ENCODE assay signal across 1 cellular context in the genomic region with DNA sequence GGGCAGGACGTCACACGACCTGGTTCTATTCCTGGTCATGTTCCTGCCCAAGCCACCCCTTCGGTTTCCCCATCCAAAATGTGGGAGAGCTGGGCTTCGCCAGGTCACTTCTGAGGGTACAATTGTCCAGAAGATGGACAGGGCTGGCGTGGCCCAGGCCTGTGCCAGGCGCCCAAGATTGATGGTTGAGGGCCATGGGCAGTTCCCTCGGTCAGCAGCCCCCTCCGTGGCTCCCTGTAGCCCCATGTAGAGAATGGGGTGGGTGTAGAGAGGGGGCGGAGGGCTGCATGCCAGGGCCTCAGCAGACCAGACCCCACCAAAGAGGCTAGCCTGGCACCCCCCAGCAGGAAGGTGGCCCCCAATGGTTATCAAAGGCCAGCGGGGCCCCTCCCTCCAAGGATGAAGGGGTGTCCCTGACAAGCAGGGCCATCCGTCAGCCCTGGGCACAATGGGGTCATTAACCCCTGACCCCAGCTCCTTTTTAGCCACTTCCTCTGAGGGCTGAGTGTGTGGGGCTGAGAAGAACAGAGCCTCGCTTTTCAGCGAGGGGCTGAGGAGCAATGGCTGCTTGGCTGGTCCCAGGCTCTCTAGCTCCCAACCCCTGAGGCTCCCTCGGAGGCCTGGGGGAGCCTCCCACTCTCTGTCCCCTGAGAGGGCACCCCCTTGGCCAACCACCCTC.
TF ChIP-seq lines count a peak whose summit lies in the region.

No MANE protein-coding gene starts in this region.

TF ChIP-seq in H1, 55 proteins besides CTCF, POLR2A, EP300 and RAD21:
- TF ChIP-seq SIRT6 (IDR thresholded peaks at IDR 0.05; ENCODE audit: low read length) (no peak), ASH2L (IDR thresholded peaks at IDR 0.05; ENCODE audit: low read length) (no peak), MAFK (IDR thresholded peaks at IDR 0.05; ENCODE audit: low read depth, low read length) (no peak), CHD1 (IDR thresholded peaks at IDR 0.05; ENCODE audit: low read depth, low read length) (no peak), CBX8 (IDR thresholded peaks at IDR 0.05; ENCODE audit: borderline replicate concordance, low read depth, low read length) (no peak), TAF1 (IDR thresholded peaks at IDR 0.05; ENCODE audit: low read depth, low read length) (no peak), BACH1 (IDR thresholded peaks at IDR 0.05; ENCODE audit: low read length) (no peak), EGR1 (IDR thresholded peaks at IDR 0.05; ENCODE audit: borderline replicate concordance, low read depth, low read length) (no peak), POU5F1 (IDR thresholded peaks at IDR 0.05; ENCODE audit: low read depth, low read length) (no peak), RNF2 (IDR thresholded peaks at IDR 0.05; ENCODE audit: borderline replicate concordance, low read depth, low read length, missing control alignments, poor library complexity, severe bottlenecking) (no peak), TAF7 (optimal IDR thresholded peaks at IDR 0.05; ENCODE audit: borderline replicate concordance, low read depth, low read length) (no peak), SIN3A (conservative IDR thresholded peaks at IDR 0.05 in 1 of 2, IDR thresholded peaks at IDR 0.05 in 1 of 2; ENCODE audit: low read depth in 1 of 2, low read length in 2 of 2) (no peak), SUZ12 (IDR thresholded peaks at IDR 0.05; ENCODE audit: low read length) (no peak), SIX5 (IDR thresholded peaks at IDR 0.05; ENCODE audit: low read depth, low read length) (no peak), FOSL1 (IDR thresholded peaks at IDR 0.05; ENCODE audit: insufficient read depth, low read depth, low read length) (no peak), RFX5 (IDR thresholded peaks at IDR 0.05; ENCODE audit: borderline replicate concordance, low read depth, low read length) (no peak)
- TF ChIP-seq, protein P1, sequence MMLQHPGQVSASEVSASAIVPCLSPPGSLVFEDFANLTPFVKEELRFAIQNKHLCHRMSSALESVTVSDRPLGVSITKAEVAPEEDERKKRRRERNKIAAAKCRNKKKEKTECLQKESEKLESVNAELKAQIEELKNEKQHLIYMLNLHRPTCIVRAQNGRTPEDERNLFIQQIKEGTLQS (IDR thresholded peaks at IDR 0.05; ENCODE audit: insufficient read depth, low read depth, low read length) = no peak
- TF ChIP-seq, protein P2, sequence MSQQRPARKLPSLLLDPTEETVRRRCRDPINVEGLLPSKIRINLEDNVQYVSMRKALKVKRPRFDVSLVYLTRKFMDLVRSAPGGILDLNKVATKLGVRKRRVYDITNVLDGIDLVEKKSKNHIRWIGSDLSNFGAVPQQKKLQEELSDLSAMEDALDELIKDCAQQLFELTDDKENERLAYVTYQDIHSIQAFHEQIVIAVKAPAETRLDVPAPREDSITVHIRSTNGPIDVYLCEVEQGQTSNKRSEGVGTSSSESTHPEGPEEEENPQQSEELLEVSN (IDR thresholded peaks at IDR 0.05) = no peak
- TF ChIP-seq, protein P3, sequence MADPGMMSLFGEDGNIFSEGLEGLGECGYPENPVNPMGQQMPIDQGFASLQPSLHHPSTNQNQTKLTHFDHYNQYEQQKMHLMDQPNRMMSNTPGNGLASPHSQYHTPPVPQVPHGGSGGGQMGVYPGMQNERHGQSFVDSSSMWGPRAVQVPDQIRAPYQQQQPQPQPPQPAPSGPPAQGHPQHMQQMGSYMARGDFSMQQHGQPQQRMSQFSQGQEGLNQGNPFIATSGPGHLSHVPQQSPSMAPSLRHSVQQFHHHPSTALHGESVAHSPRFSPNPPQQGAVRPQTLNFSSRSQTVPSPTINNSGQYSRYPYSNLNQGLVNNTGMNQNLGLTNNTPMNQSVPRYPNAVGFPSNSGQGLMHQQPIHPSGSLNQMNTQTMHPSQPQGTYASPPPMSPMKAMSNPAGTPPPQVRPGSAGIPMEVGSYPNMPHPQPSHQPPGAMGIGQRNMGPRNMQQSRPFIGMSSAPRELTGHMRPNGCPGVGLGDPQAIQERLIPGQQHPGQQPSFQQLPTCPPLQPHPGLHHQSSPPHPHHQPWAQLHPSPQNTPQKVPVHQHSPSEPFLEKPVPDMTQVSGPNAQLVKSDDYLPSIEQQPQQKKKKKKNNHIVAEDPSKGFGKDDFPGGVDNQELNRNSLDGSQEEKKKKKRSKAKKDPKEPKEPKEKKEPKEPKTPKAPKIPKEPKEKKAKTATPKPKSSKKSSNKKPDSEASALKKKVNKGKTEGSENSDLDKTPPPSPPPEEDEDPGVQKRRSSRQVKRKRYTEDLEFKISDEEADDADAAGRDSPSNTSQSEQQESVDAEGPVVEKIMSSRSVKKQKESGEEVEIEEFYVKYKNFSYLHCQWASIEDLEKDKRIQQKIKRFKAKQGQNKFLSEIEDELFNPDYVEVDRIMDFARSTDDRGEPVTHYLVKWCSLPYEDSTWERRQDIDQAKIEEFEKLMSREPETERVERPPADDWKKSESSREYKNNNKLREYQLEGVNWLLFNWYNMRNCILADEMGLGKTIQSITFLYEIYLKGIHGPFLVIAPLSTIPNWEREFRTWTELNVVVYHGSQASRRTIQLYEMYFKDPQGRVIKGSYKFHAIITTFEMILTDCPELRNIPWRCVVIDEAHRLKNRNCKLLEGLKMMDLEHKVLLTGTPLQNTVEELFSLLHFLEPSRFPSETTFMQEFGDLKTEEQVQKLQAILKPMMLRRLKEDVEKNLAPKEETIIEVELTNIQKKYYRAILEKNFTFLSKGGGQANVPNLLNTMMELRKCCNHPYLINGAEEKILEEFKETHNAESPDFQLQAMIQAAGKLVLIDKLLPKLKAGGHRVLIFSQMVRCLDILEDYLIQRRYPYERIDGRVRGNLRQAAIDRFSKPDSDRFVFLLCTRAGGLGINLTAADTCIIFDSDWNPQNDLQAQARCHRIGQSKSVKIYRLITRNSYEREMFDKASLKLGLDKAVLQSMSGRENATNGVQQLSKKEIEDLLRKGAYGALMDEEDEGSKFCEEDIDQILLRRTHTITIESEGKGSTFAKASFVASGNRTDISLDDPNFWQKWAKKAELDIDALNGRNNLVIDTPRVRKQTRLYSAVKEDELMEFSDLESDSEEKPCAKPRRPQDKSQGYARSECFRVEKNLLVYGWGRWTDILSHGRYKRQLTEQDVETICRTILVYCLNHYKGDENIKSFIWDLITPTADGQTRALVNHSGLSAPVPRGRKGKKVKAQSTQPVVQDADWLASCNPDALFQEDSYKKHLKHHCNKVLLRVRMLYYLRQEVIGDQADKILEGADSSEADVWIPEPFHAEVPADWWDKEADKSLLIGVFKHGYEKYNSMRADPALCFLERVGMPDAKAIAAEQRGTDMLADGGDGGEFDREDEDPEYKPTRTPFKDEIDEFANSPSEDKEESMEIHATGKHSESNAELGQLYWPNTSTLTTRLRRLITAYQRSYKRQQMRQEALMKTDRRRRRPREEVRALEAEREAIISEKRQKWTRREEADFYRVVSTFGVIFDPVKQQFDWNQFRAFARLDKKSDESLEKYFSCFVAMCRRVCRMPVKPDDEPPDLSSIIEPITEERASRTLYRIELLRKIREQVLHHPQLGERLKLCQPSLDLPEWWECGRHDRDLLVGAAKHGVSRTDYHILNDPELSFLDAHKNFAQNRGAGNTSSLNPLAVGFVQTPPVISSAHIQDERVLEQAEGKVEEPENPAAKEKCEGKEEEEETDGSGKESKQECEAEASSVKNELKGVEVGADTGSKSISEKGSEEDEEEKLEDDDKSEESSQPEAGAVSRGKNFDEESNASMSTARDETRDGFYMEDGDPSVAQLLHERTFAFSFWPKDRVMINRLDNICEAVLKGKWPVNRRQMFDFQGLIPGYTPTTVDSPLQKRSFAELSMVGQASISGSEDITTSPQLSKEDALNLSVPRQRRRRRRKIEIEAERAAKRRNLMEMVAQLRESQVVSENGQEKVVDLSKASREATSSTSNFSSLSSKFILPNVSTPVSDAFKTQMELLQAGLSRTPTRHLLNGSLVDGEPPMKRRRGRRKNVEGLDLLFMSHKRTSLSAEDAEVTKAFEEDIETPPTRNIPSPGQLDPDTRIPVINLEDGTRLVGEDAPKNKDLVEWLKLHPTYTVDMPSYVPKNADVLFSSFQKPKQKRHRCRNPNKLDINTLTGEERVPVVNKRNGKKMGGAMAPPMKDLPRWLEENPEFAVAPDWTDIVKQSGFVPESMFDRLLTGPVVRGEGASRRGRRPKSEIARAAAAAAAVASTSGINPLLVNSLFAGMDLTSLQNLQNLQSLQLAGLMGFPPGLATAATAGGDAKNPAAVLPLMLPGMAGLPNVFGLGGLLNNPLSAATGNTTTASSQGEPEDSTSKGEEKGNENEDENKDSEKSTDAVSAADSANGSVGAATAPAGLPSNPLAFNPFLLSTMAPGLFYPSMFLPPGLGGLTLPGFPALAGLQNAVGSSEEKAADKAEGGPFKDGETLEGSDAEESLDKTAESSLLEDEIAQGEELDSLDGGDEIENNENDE (IDR thresholded peaks at IDR 0.05; ENCODE audit: insufficient replicate concordance, low read length) = no peak
